ENCODE assay signal across 20 cellular contexts in genomic region chr9:114499941-114500528, GRCh38. TPM values are rescaled to one million over a fixed set of nuclear protein-coding genes. Genes with fewer than 3 reads are reported as not detected.
A peak's percentile ranks its signal among the peaks of the same experiment; 100 is the strongest.
DNase-seq lines count a peak whose midpoint lies in the region; ATAC-seq and TF ChIP-seq lines count a peak whose summit lies in the region.
"Had no signal": no experiment of that assay in that cellular context is flagged by ENCODE, and none has a peak within 500 bp of the region (broad histone marks: within the 10 kb centered on the region; RNA-seq: fewer than 3 reads in every experiment).

No MANE protein-coding gene starts in this region.

- peak overlapping the region; percentile 99 for H3K4me2 ChIP-seq in KMS-11

- H4K20me1 ChIP-seq in KMS-11 (ENCODE audit: insufficient read depth), result no peaks in the 10 kb centered on the region

- in situ Hi-C loops in gastrocnemius medialis (cut with MboI; ENCODE audit: low sequenced_read_pairs in 4 of 4), result loop anchor here in 1 of 4 donors (25.0 kb wide), 1 partner anchor 137 kb away; no protein-coding TSS in a partner anchor

- peaks cover 4% of the 10 kb centered on the region for H3K27me3 Mint-ChIP-seq in endodermal cell (ENCODE audit: insufficient read depth)

- H2AFZ ChIP-seq in KMS-11 (ENCODE audit: low read depth), result no peak overlapping the region
- H2AFZ ChIP-seq: GM23248 had no signal

- H3K27me3 ChIP-seq in KMS-11 (ENCODE audit: insufficient read depth, low read depth) (no peaks in the 10 kb centered on the region), endodermal cell (ENCODE audit: control insufficient read depth, insufficient read depth, low read length, poor library complexity, severe bottlenecking) (no peaks in the 10 kb centered on the region), gastrocnemius medialis (peaks cover 18 to 24% (median 20%) of the 10 kb centered on the region in 3 donors)
- H3K27me3 ChIP-seq: Peyer's patch had no signal

- H3K27ac Mint-ChIP-seq in endodermal cell, result no peak overlapping the region

- 87 to 88% methylated on average over 3 to 6 of the region's 6 CpGs for WGBS in endodermal cell (ENCODE audit: insufficient coverage in 1 of 2, insufficient read length in 1 of 2), 2 experiments

- TF ChIP-seq POLR2A in gastrocnemius medialis (IDR thresholded peaks at IDR 0.05), result no peak

- H3K36me3 ChIP-seq in KMS-11 (ENCODE audit: insufficient read depth) (no peaks in the 10 kb centered on the region), endodermal cell (ENCODE audit: control insufficient read depth, insufficient read depth, low read length) (no peaks in the 10 kb centered on the region), gastrocnemius medialis (no peaks in the 10 kb centered on the region)
- H3K36me3 ChIP-seq: BE2C, Peyer's patch had no signal

- peak; percentile 51 for DNase-seq in medulla oblongata (ENCODE audit: extremely low spot score)
- no peak for DNase-seq in retinal pigment epithelial cell (ENCODE audit: low read depth)
- no peak for DNase-seq in iPS-NIHi7 (ENCODE audit: extremely low spot score)
- no peak for DNase-seq in endodermal cell
- no peak for DNase-seq in gastrocnemius medialis
- DNase-seq: BE2C; CD4-positive, CD25-positive, alpha-beta regulatory T cell; COR-L47; DMS 273 treated with DMSO at 0.1 percent for 48 hours; GF-D8; GM23248; HCEC 1CT; NCI-H1436; NCI-H1930; NK-92 treated with Interleukin-12 subunit alpha and Interleukin-12 subunit beta, amount 100 ng/mL, for 24 hours; Peyer's patch had no signal

- H3K27ac ChIP-seq in KMS-11 (peak overlapping the region; percentile 83; the same call in 1 of the 2 replicates), angular gyrus (ENCODE audit: low read depth, low read length) (peak overlapping the region; percentile 92), endodermal cell (ENCODE audit: low read depth, low read length) (no peak overlapping the region), gastrocnemius medialis (no peak overlapping the region)
- H3K27ac ChIP-seq: GM23248, HL-60, Peyer's patch had no signal

- peaks cover 36% of the 10 kb centered on the region for H3K4me1 Mint-ChIP-seq in endodermal cell

- H3K4me3 ChIP-seq in KMS-11 (IDR thresholded peaks at IDR 0.05; ENCODE audit: insufficient read depth, low read depth, low read length), result no peak overlapping the region
- peak overlapping the region; percentile 78 for H3K4me3 ChIP-seq in retinal pigment epithelial cell (ENCODE audit: low read length)
- H3K4me3 ChIP-seq in endodermal cell (ENCODE audit: low read length), result no peak overlapping the region
- H3K4me3 ChIP-seq in gastrocnemius medialis, result no peak overlapping the region
- H3K4me3 ChIP-seq: GM12878, GM23248, Peyer's patch had no signal

- H3K9ac ChIP-seq in KMS-11 (no peak overlapping the region; the same call in 1 of the 2 replicates), endodermal cell (ENCODE audit: extremely low read depth, low read length, poor library complexity, severe bottlenecking) (no peak overlapping the region)
- H3K9ac ChIP-seq: GM23248 had no signal

- TF ChIP-seq CTCF in KMS-11 (conservative IDR thresholded peaks at IDR 0.05; ENCODE audit: low read depth, low read length) (no peak), retinal pigment epithelial cell (conservative IDR thresholded peaks at IDR 0.05; ENCODE audit: low read depth, low read length) (no peak), endodermal cell (conservative IDR thresholded peaks at IDR 0.05) (no peak), gastrocnemius medialis (IDR thresholded peaks at IDR 0.05 in 4 of 5, conservative IDR thresholded peaks at IDR 0.05 in 1 of 5) (no peak)

- H3K4me3 Mint-ChIP-seq in endodermal cell, result no peak overlapping the region

- no peaks in the 10 kb centered on the region for H3K9me3 ChIP-seq in endodermal cell (ENCODE audit: control insufficient read depth, low read length)
- H3K9me3 ChIP-seq in gastrocnemius medialis, result no peaks in the 10 kb centered on the region
- H3K9me3 ChIP-seq: BE2C, Peyer's patch had no signal

- no peaks in the 10 kb centered on the region for H3K36me3 Mint-ChIP-seq in endodermal cell (ENCODE audit: low read depth)
- H3K36me3 Mint-ChIP-seq: CD4-positive, CD25-positive, alpha-beta regulatory T cell had no signal

- H3K4me1 ChIP-seq in KMS-11 (ENCODE audit: low read depth, poor library complexity, severe bottlenecking) (peaks cover 62% of the 10 kb centered on the region), endodermal cell (ENCODE audit: control insufficient read depth, insufficient read depth, low read length) (peaks cover 13% of the 10 kb centered on the region), gastrocnemius medialis (peaks cover 0 to 3% of the 10 kb centered on the region in 2 donors)
- H3K4me1 ChIP-seq: BE2C had no signal

- intact Hi-C loops in gastrocnemius medialis (cut with DNase I; ENCODE audit: low total_unique reads), result no loop called here

- no peaks in the 10 kb centered on the region for H3K9me3 Mint-ChIP-seq in endodermal cell

- ATAC-seq in gastrocnemius medialis, result no peak
- ATAC-seq: GM12878 had no signal

- peaks cover 98% of the 10 kb centered on the region for H3K79me2 ChIP-seq in KMS-11 (ENCODE audit: insufficient read depth, low read depth)

RNA-seq across cellular contexts. Expression of gene WHRN, which starts 5.2 kb away (rescaled TPM):
- total RNA-seq in endodermal cell, result 10 to 100 TPM in 1 of 2 donors, 1 to 10 TPM in 1; 7.0 to 12.8 TPM
- 17.9 TPM for polyA plus RNA-seq in endodermal cell (2013, experiment 1 of 2)
- 16.1 TPM for polyA plus RNA-seq in endodermal cell (2013, experiment 2 of 2)
- under 1 TPM in 2 of 4 donors, not detected in 2; 0.16 to 0.18 TPM for total RNA-seq in gastrocnemius medialis

Comparison
In these comparisons a context has a peak if more than half of its experiments do, and no peak if none do; other contexts are left out.
1. H3K27ac ChIP-seq: peak in KMS-11 (single experiment) and angular gyrus (single experiment); none in endodermal cell (single experiment) and gastrocnemius medialis (0 of 4).
2. RNA of gene WHRN, which starts 5.2 kb away (total RNA-seq): 7.0 to 12.8 TPM in endodermal cell; 0.16 to 0.18 TPM in gastrocnemius medialis; every median in the first group is over 4 times any median in the second.